Comparison of ENCODE assay signal across 8 cellular contexts in the genomic region with DNA sequence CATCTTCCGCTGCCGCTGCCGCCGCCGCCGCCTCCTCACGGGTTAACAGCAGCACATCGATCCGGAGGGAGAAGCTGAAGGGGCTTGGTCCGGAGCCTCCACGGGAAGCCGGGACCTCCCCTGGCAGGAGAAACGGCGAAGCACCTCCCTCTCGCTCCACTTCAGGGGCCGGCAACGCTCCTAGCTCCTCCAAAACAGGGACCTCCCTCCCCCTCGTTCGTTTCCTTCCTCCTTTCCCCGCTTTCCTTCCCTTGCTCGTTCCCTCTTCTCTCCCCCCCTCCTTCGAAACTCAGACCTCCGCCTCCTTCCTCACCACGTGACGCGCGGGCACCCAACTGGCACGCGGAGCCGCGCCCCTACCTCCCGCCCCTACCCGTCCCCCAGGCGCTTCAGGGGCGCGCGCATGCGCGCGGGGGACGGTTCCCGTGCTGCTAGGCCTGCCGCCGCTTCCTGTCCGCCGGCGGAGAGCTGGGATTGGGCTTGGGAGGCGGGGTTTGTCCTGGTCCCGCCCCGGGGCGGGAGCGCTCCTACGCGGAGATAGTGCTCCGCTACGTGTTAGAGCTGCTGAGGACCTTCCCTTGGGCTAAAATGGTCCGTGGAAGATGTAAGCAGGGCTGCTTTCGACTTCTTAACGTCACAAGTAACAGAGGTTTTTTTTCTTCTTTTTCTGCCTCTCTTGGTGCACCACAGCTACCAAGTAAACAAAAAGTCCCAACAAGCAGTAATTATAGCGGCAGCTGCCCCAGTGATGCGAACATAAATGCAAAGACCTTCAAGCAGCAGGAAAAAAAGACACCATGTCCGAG. TPM values are rescaled to one million over a fixed set of nuclear protein-coding genes. Genes with fewer than 3 reads are reported as not detected.
A peak's percentile ranks its signal among the peaks of the same experiment; 100 is the strongest.
DNase-seq lines count a peak whose midpoint lies in the region; ATAC-seq and TF ChIP-seq lines count a peak whose summit lies in the region.

A gene with protein sequence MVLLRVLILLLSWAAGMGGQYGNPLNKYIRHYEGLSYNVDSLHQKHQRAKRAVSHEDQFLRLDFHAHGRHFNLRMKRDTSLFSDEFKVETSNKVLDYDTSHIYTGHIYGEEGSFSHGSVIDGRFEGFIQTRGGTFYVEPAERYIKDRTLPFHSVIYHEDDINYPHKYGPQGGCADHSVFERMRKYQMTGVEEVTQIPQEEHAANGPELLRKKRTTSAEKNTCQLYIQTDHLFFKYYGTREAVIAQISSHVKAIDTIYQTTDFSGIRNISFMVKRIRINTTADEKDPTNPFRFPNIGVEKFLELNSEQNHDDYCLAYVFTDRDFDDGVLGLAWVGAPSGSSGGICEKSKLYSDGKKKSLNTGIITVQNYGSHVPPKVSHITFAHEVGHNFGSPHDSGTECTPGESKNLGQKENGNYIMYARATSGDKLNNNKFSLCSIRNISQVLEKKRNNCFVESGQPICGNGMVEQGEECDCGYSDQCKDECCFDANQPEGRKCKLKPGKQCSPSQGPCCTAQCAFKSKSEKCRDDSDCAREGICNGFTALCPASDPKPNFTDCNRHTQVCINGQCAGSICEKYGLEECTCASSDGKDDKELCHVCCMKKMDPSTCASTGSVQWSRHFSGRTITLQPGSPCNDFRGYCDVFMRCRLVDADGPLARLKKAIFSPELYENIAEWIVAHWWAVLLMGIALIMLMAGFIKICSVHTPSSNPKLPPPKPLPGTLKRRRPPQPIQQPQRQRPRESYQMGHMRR (minus strand): TSS at position 176 of the 806 bp plus-strand sequence. CDS start 173 bp downstream, at position 3.

- H3K36me3 ChIP-seq in DND-41 (ENCODE audit: insufficient read depth, low read length) (no peaks in the 10 kb centered on the region; the same call in 1 of the 2 replicates), GM23248 (ENCODE audit: low read depth) (no peaks in the 10 kb centered on the region), fibroblast of lung (ENCODE audit: control insufficient read depth, insufficient read depth, low read length) (no peaks in the 10 kb centered on the region)

- in situ Hi-C loops in GM23248 (cut with MboI) = loop anchor here (10.0 kb wide), 1 partner anchor 515 kb away; no protein-coding TSS in a partner anchor

- peaks cover 21% of the 10 kb centered on the region for H3F3A ChIP-seq in GM23248 (ENCODE audit: insufficient read depth)

- peak within 1 kb of the TSS; percentile 96 for H3K4me2 ChIP-seq in DND-41 (ENCODE audit: insufficient read depth, low read length)
- peak within 1 kb of the TSS; percentile 94 for H3K4me2 ChIP-seq in GM23248 (ENCODE audit: unreplicated experiment)
- H3K4me2 ChIP-seq in fibroblast of lung (ENCODE audit: extremely low read depth, insufficient read depth, low read length) = peak within 1 kb of the TSS; percentile 98

- H3K4me3 Mint-ChIP-seq in naive thymus-derived CD8-positive, alpha-beta T cell = peak within 1 kb of the TSS; percentile 94 to 99 (median 96)

- no peaks in the 10 kb centered on the region for H3K9me3 Mint-ChIP-seq in naive thymus-derived CD8-positive, alpha-beta T cell

- POLR2A ChIA-PET in naive thymus-derived CD8-positive, alpha-beta T cell (lab: Charles Lee) = interaction anchor here (0.6 to 5.5 kb wide), 8 partner anchors 9 to 884 kb away, joined by 3 to 83 read pairs (median 3); a partner anchor contains a TSS

- H3K9me2 ChIP-seq in GM23248 (ENCODE audit: insufficient read depth) = no peaks in the 10 kb centered on the region

- peak within 1 kb of the TSS; percentile 68 to 98 (median 96) for H3K27ac Mint-ChIP-seq in naive thymus-derived CD8-positive, alpha-beta T cell

- H3K4me3 ChIP-seq in DND-41 (ENCODE audit: low read depth in 1 of 2, low read length in 2 of 2) (peak within 1 kb of the TSS; percentile 66 to 99), GM23248 (peak within 1 kb of the TSS; percentile 96), fibroblast of lung (replicated peaks in 1 of 4; ENCODE audit: control extremely low read depth in 1 of 4, insufficient read depth in 1 of 4, low read depth in 3 of 4, low read length in 4 of 4) (peak within 1 kb of the TSS; percentile 66 to 97 (median 87))

- peak; percentile 85 for ATAC-seq in DND-41 (ENCODE audit: insufficient read depth, low read depth)
- peak; percentile 89 to 90 for ATAC-seq in naive thymus-derived CD8-positive, alpha-beta T cell

- no peak for TF ChIP-seq CTCF in DND-41 (IDR thresholded peaks at IDR 0.05; ENCODE audit: borderline replicate concordance, extremely low read depth, low read length, poor library complexity, severe bottlenecking)
- no peak for TF ChIP-seq CTCF in fibroblast of lung (conservative IDR thresholded peaks at IDR 0.05 in 1 of 2, IDR thresholded peaks at IDR 0.05 in 1 of 2; ENCODE audit: low read depth in 1 of 2, low read length in 2 of 2)

- no peaks in the 10 kb centered on the region for H3K27me3 Mint-ChIP-seq in naive thymus-derived CD8-positive, alpha-beta T cell

- peaks cover 15 to 46% (median 38%) of the 10 kb centered on the region in 4 donors for H3K4me1 Mint-ChIP-seq in naive thymus-derived CD8-positive, alpha-beta T cell

- peak within 1 kb of the TSS; percentile 94 for H3K9ac ChIP-seq in DND-41 (ENCODE audit: low read depth, low read length)
- peak within 1 kb of the TSS; percentile 98 for H3K9ac ChIP-seq in GM23248
- H3K9ac ChIP-seq in fibroblast of lung (ENCODE audit: insufficient read depth, low read length) = peak within 1 kb of the TSS; percentile 96

- WGBS in GM23248 (ENCODE audit: low coverage in 1 of 2, low lambda C conversion rate in 2 of 2, missing lambda C conversion rate in 2 of 2), 2 experiments = 1 to 2% methylated on average over 48 to 60 of the region's 62 CpGs

- DNase-seq in DND-41 (peak; percentile 99), GM23248 (peak; percentile 100), LHCN-M2 (ENCODE audit: low read depth) (peak; percentile 99), RPMI8226 (peak; percentile 100), fibroblast of lung (ENCODE audit: low read depth in 2 of 2) (peak; percentile 99)
- peak; percentile 93 to 99 for DNase-seq in activated T-helper 1 cell treated with anti-CD3 and anti-CD28 coated beads, Interleukin-2, amount 50 U/mL, for 16 hours (ENCODE audit: low read depth in 1 of 2, low spot score in 1 of 2)
- DNase-seq in naive thymus-derived CD8-positive, alpha-beta T cell = peak; percentile 90 to 99 (median 96)
- peak; percentile 93 to 98 (median 94) for DNase-seq in stimulated activated naive CD4-positive, alpha-beta T cell (lab: John Stamatoyannopoulos, UW)

- H2AFZ ChIP-seq in DND-41 (ENCODE audit: low read depth, low read length) (peak within 1 kb of the TSS; percentile 97), GM23248 (peak within 1 kb of the TSS; percentile 95), fibroblast of lung (ENCODE audit: low read length) (peak within 1 kb of the TSS; percentile 83)

- H3K9me3 ChIP-seq in DND-41 (ENCODE audit: insufficient read depth, low read length, severe bottlenecking) (no peaks in the 10 kb centered on the region), GM23248 (ENCODE audit: low read depth) (no peaks in the 10 kb centered on the region), fibroblast of lung (ENCODE audit: control insufficient read depth, insufficient read depth, low read depth, low read length) (no peaks in the 10 kb centered on the region)

- H3K4me1 ChIP-seq in DND-41 (ENCODE audit: insufficient read depth, low read length) = peaks cover 41% of the 10 kb centered on the region
- H3K4me1 ChIP-seq in GM23248 (ENCODE audit: insufficient read depth) = peaks cover 18% of the 10 kb centered on the region
- no peaks in the 10 kb centered on the region for H3K4me1 ChIP-seq in fibroblast of lung (ENCODE audit: control insufficient read depth, extremely low read depth, insufficient read depth, low read length)

- H4K20me1 ChIP-seq in DND-41 (ENCODE audit: insufficient read depth, low read length) (peaks cover 19% of the 10 kb centered on the region; the same call in 1 of the 2 replicates), GM23248 (ENCODE audit: insufficient read depth) (no peaks in the 10 kb centered on the region; the same call in 1 of the 2 replicates), fibroblast of lung (ENCODE audit: control insufficient read depth, extremely low read depth, insufficient read depth, low read length) (no peaks in the 10 kb centered on the region)

- peak within 1 kb of the TSS; percentile 96 for H3K27ac ChIP-seq in DND-41 (ENCODE audit: low read length)
- peak within 1 kb of the TSS; percentile 99 for H3K27ac ChIP-seq in GM23248
- H3K27ac ChIP-seq in fibroblast of lung (ENCODE audit: insufficient read depth, low read length) = peak within 1 kb of the TSS; percentile 97

- H3K27me3 ChIP-seq in DND-41 (ENCODE audit: insufficient read depth, low read length, poor library complexity) = no peaks in the 10 kb centered on the region
- H3K27me3 ChIP-seq in GM23248 (replicated peaks; ENCODE audit: insufficient read depth) = no peaks in the 10 kb centered on the region
- H3K27me3 ChIP-seq in fibroblast of lung (ENCODE audit: control insufficient read depth, insufficient read depth, low read length) = no peaks in the 10 kb centered on the region

- H3K79me2 ChIP-seq in DND-41 (ENCODE audit: insufficient read depth, low read length) (peaks cover 49% of the 10 kb centered on the region), GM23248 (ENCODE audit: insufficient read depth) (peaks cover 43% of the 10 kb centered on the region), fibroblast of lung (ENCODE audit: control insufficient read depth, insufficient read depth, low read length) (peaks cover 46% of the 10 kb centered on the region)

- peaks cover 0 to 4% (median 0%) of the 10 kb centered on the region in 3 donors for H3K36me3 Mint-ChIP-seq in naive thymus-derived CD8-positive, alpha-beta T cell

RNA-seq across cellular contexts. Expression of the gene that starts here (rescaled TPM):
- 171 and 193 TPM in 2 replicates for total RNA-seq in GM23248 (2014; rRNA removed; shearing (Covaris generic))
- polyA plus RNA-seq in GM23248 (2016; fragmentation: Nextera tagmentation; extraction: Ambion mirVana) (190 and 194 TPM in 2 replicates), fibroblast of lung (260 and 318 TPM in 2 replicates)
- total RNA-seq in LHCN-M2 (2014; rRNA removed) (90.9 and 143 TPM in 2 replicates), fibroblast of lung (157 and 224 TPM in 2 replicates)
- polyA plus RNA-seq in LHCN-M2 (2012) = 78.1 TPM
- 199 and 238 TPM in 2 replicates for polyA plus RNA-seq in fibroblast of lung (2012)
- polyA minus RNA-seq in fibroblast of lung (ENCODE audit: low replicate concordance) = 50.8 and 94.5 TPM in 2 replicates
- total RNA-seq in naive thymus-derived CD8-positive, alpha-beta T cell = 100 to 1,000 TPM; 136 to 150 TPM
- polyA plus RNA-seq in naive thymus-derived CD8-positive, alpha-beta T cell = 100 to 1,000 TPM in 1 of 3 donors, 10 to 100 TPM in 2; 96.4 to 108 (median 98.8) TPM

Comparison
In these comparisons a context has a peak if more than half of its experiments do, and no peak if none do; other contexts are left out.
1. Peak in every context shown above with its lines: DNase-seq, ATAC-seq, H3K4me3 ChIP-seq and H3K27ac ChIP-seq.